27 cellular contexts compared by ENCODE assay signal in genomic region chr6:152874846-152875568, GRCh38.
"Had no signal": no experiment of that assay in that cellular context is flagged by ENCODE, and none has a peak within 500 bp of the region (broad histone marks: within the 10 kb centered on the region; RNA-seq: fewer than 3 reads in every experiment).

No MANE protein-coding gene starts in this region.

- H3K27ac ChIP-seq: colonic mucosa, dorsolateral prefrontal cortex, esophagus muscularis mucosa, gastrocnemius medialis, left ventricle myocardium inferior, sigmoid colon, thoracic aorta, upper lobe of left lung had no signal

- H3K36me3 Mint-ChIP-seq: mesothelial cell of epicardium; stimulated activated memory B cell treated with anti-CD40 and anti-IgM and Interleukin-4, amounts not matched to agents 10 μg/mL and 1 μg/mL and 100 μg/mL, for 72 hours had no signal

- DNase-seq: activated B cell treated with CpG ODN at 0.5 μM for 24 hours; activated CD4-positive, alpha-beta T cell treated with anti-CD3 and anti-CD28 coated beads for 36 hours; activated CD4-positive, alpha-beta T cell treated with anti-CD3 and anti-CD28 coated beads, Interleukin-2, amount 50 U/mL, for 4 hours; activated CD8-positive, alpha-beta memory T cell treated with anti-CD3 and anti-CD28 coated beads for 24 hours; activated CD8-positive, alpha-beta memory T cell treated with anti-CD3 and anti-CD28 coated beads, Interleukin-2, amount 50 U/mL, for 4 hours; activated T-cell treated with anti-CD3 and anti-CD28 coated beads, Interleukin-2, amount 50 U/mL, for 24 hours; aorta; colonic mucosa; dorsolateral prefrontal cortex; effector memory CD8-positive, alpha-beta T cell; gastrocnemius medialis; hypothalamus; left ventricle myocardium inferior; mammary epithelial cell; natural killer cell; sigmoid colon; stimulated activated CD4-positive, alpha-beta T cell treated with anti-CD3 and anti-CD28 coated beads, Interleukin-15, amount 100 ng/mL, for 24 hours; T-helper 9 cell had no signal

- H3K4me3 Mint-ChIP-seq: activated B cell treated with CpG ODN at 0.5 μM for 24 hours; activated CD4-positive, alpha-beta T cell treated with anti-CD3 and anti-CD28 coated beads for 36 hours; activated T-cell treated with anti-CD3 and anti-CD28 coated beads, Interleukin-2, amount 50 U/mL, for 24 hours; activated T-helper 17 cell treated with anti-CD3 and anti-CD28 coated beads, Interleukin-2, amount 50 U/mL, for 72 hours; central memory CD8-positive, alpha-beta T cell; effector memory CD8-positive, alpha-beta T cell; mesothelial cell of epicardium; natural killer cell; stimulated activated memory B cell treated with anti-CD40 and anti-IgM and Interleukin-4, amounts not matched to agents 10 μg/mL and 1 μg/mL and 100 μg/mL, for 72 hours had no signal

- H3K27me3 ChIP-seq: colonic mucosa, esophagus muscularis mucosa, gastrocnemius medialis, sigmoid colon, upper lobe of left lung had no signal

- ATAC-seq: activated CD4-positive, alpha-beta T cell treated with anti-CD3 and anti-CD28 coated beads for 36 hours; activated naive CD4-positive, alpha-beta T cell treated with anti-CD3 and anti-CD28 coated beads, Interleukin-2, amount 50 U/mL, for 72 hours; activated T-helper 17 cell treated with anti-CD3 and anti-CD28 coated beads, Interleukin-2, amount 50 U/mL, for 72 hours; effector memory CD8-positive, alpha-beta T cell; gastrocnemius medialis; natural killer cell; stimulated activated memory B cell treated with anti-CD40 and anti-IgM and Interleukin-4, amounts not matched to agents 10 μg/mL and 1 μg/mL and 100 μg/mL, for 72 hours had no signal

- H3K4me1 Mint-ChIP-seq: activated B cell treated with CpG ODN at 0.5 μM for 24 hours; activated CD4-positive, alpha-beta T cell treated with anti-CD3 and anti-CD28 coated beads for 36 hours; activated T-helper 17 cell treated with anti-CD3 and anti-CD28 coated beads, Interleukin-2, amount 50 U/mL, for 72 hours; central memory CD8-positive, alpha-beta T cell; mesothelial cell of epicardium; natural killer cell had no signal

- H3K27ac Mint-ChIP-seq: activated B cell treated with CpG ODN at 0.5 μM for 24 hours; activated CD4-positive, alpha-beta T cell treated with anti-CD3 and anti-CD28 coated beads for 36 hours; activated naive CD4-positive, alpha-beta T cell treated with anti-CD3 and anti-CD28 coated beads, Interleukin-2, amount 50 U/mL, for 72 hours; activated T-cell treated with anti-CD3 and anti-CD28 coated beads, Interleukin-2, amount 50 U/mL, for 24 hours; activated T-helper 17 cell treated with anti-CD3 and anti-CD28 coated beads, Interleukin-2, amount 50 U/mL, for 72 hours; effector memory CD8-positive, alpha-beta T cell; mesothelial cell of epicardium; natural killer cell; stimulated activated memory B cell treated with anti-CD40 and anti-IgM and Interleukin-4, amounts not matched to agents 10 μg/mL and 1 μg/mL and 100 μg/mL, for 72 hours had no signal

- H3K36me3 ChIP-seq: colonic mucosa, esophagus muscularis mucosa, gastrocnemius medialis, left ventricle myocardium inferior, sigmoid colon, thoracic aorta, upper lobe of left lung had no signal

- H3K9me3 ChIP-seq: colonic mucosa, esophagus muscularis mucosa, gastrocnemius medialis, thoracic aorta, upper lobe of left lung had no signal

- H3K4me3 ChIP-seq: colonic mucosa, dorsolateral prefrontal cortex, esophagus muscularis mucosa, gastrocnemius medialis, left ventricle myocardium inferior, sigmoid colon, smooth muscle cell, thoracic aorta, upper lobe of left lung had no signal

- H3K4me1 ChIP-seq: colonic mucosa, esophagus muscularis mucosa, gastrocnemius medialis, left ventricle myocardium inferior, sigmoid colon, upper lobe of left lung had no signal

- H3K4me2 ChIP-seq: smooth muscle cell had no signal
